Comparison of ENCODE assay signal across 10 cellular contexts in the genomic region with DNA sequence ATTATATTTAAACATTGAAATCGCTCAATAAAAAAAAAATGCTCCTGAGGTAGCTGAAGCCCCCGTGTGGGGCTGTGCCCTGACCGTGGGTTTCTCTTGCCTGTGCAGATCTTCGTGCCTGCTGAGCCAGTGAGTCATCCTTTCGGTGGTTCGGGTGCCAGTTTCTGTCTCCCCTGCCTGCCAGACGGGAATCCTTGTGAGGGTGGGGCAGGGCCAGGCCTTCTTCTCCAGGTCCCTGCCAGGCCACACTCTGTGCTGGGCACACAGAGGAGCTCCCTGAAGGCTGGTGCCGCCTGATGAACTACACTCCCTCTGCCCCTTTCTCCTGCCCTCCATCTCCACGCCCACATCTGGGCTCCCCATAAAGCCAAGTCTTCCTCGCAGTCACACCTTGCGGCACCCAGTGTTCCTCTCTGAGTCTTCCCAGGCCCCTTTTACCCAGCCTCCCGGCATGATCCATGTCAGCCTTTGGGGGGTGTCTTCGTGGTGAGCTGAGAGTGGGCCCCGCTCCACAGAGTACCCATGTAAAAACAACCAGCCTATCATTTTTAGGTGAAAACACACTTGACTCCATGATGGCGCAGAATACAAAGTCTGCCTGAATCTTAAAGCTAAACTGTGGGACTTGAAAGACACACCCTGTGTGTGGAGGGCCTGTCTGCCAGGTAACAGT. TPM values are rescaled to one million over a fixed set of nuclear protein-coding genes. Genes with fewer than 3 reads are reported as not detected.
DNase-seq lines count a peak whose midpoint lies in the region; ATAC-seq and TF ChIP-seq lines count a peak whose summit lies in the region.
"Had no signal": no experiment of that assay in that cellular context is flagged by ENCODE, and none has a peak within 500 bp of the region (broad histone marks: within the 10 kb centered on the region; RNA-seq: fewer than 3 reads in every experiment).

No MANE protein-coding gene starts in this region.

- no peak for TF ChIP-seq CTCF in foreskin keratinocyte (conservative IDR thresholded peaks at IDR 0.05)

- peak; percentile 42 for DNase-seq in DMS 273 (lab: John Stamatoyannopoulos, UW; ENCODE audit: unreplicated experiment)
- no peak for DNase-seq in DMS 273 treated with DMSO at 0.1 percent for 48 hours (lab: John Stamatoyannopoulos, UW)
- peak; percentile 21 to 33 for DNase-seq in activated CD4-positive, alpha-beta T cell treated with anti-CD3 and anti-CD28 coated beads, Interleukin-2, amount 50 U/mL, for 24 hours (ENCODE audit: low read depth in 1 of 2, low spot score in 1 of 2)
- DNase-seq in foreskin keratinocyte: peak; percentile 67 to 80
- DNase-seq in stimulated activated naive CD8-positive, alpha-beta T cell treated with anti-CD3 and anti-CD28 coated beads, Interleukin-15, amount 100 ng/mL, for 72 hours: peak; percentile 38 to 77
- DNase-seq in GM19240 (ENCODE audit: insufficient read length, low spot score): no peak
- DNase-seq in DMS153 treated with DMSO at 0.1 percent for 48 hours (lab: John Stamatoyannopoulos, UW; ENCODE audit: unreplicated experiment): no peak

- peak overlapping the region; percentile 88 for H3K27ac Mint-ChIP-seq in stimulated activated naive CD8-positive, alpha-beta T cell treated with anti-CD3 and anti-CD28 coated beads, Interleukin-15, amount 100 ng/mL, for 72 hours

- no peaks in the 10 kb centered on the region for H3K27me3 Mint-ChIP-seq in stimulated activated naive CD8-positive, alpha-beta T cell treated with anti-CD3 and anti-CD28 coated beads, Interleukin-15, amount 100 ng/mL, for 72 hours

- H3K9me3 Mint-ChIP-seq in stimulated activated naive CD8-positive, alpha-beta T cell treated with anti-CD3 and anti-CD28 coated beads, Interleukin-15, amount 100 ng/mL, for 72 hours: no peaks in the 10 kb centered on the region

- peaks cover 12% of the 10 kb centered on the region for H3K4me1 ChIP-seq in foreskin keratinocyte

- no peaks in the 10 kb centered on the region for H3K27me3 ChIP-seq in foreskin keratinocyte

- peak overlapping the region; percentile 97 for H3K27ac ChIP-seq in foreskin keratinocyte
- H3K27ac ChIP-seq: 22Rv1, coronary artery had no signal

- peak; percentile 75 for ATAC-seq in foreskin keratinocyte
- peak; percentile 66 for ATAC-seq in stimulated activated naive CD8-positive, alpha-beta T cell treated with anti-CD3 and anti-CD28 coated beads, Interleukin-15, amount 100 ng/mL, for 72 hours
- no peak for ATAC-seq in HG02759 (IDR thresholded peaks at IDR 0.05; ENCODE audit: unreplicated experiment)

- peaks cover 92% of the 10 kb centered on the region for H3K4me1 Mint-ChIP-seq in stimulated activated naive CD8-positive, alpha-beta T cell treated with anti-CD3 and anti-CD28 coated beads, Interleukin-15, amount 100 ng/mL, for 72 hours

- peak overlapping the region; percentile 19 to 69 for H3K4me3 Mint-ChIP-seq in stimulated activated naive CD8-positive, alpha-beta T cell treated with anti-CD3 and anti-CD28 coated beads, Interleukin-15, amount 100 ng/mL, for 72 hours

RNA-seq across cellular contexts. Expression of gene FGD2, which starts 19.3 kb away (rescaled TPM):
- total RNA-seq in foreskin keratinocyte: 0.07 and 0.14 TPM in 2 replicates
- 0.04 TPM in 1 of 2 replicates, not detected in the other for polyA plus RNA-seq in foreskin keratinocyte

RNA-seq across cellular contexts. Expression of gene MTCH1, which starts 38.8 kb away (rescaled TPM):
- 149 and 162 TPM in 2 replicates for total RNA-seq in foreskin keratinocyte
- polyA plus RNA-seq in foreskin keratinocyte: 143 and 150 TPM in 2 replicates

Comparison
In these comparisons a context has a peak if more than half of its experiments do, and no peak if none do; other contexts are left out.
1. DNase-seq: peak in DMS 273 (single experiment), activated CD4-positive, alpha-beta T cell treated with anti-CD3 and anti-CD28 coated beads, Interleukin-2, amount 50 U/mL, for 24 hours (2 of 2), foreskin keratinocyte (2 of 2) and stimulated activated naive CD8-positive, alpha-beta T cell treated with anti-CD3 and anti-CD28 coated beads, Interleukin-15, amount 100 ng/mL, for 72 hours (2 of 2); none in DMS 273 treated with DMSO at 0.1 percent for 48 hours (single experiment), GM19240 (single experiment) and DMS153 treated with DMSO at 0.1 percent for 48 hours (single experiment).